In genomic region chr9:37624073-37624472, GRCh38 we compare ENCODE assay signal across 18 cellular contexts. TPM values are rescaled to one million over a fixed set of nuclear protein-coding genes. Genes with fewer than 3 reads are reported as not detected.
"Had no signal": no experiment of that assay in that cellular context is flagged by ENCODE, and none has a peak within 500 bp of the region (broad histone marks: within the 10 kb centered on the region; RNA-seq: fewer than 3 reads in every experiment).

No MANE protein-coding gene starts in this region.

- H3K27ac ChIP-seq: RWPE1 had no signal

- DNase-seq: KBM-7, MV-4-11, NCI-H1048, NCI-H1105, NCI-H1436, NCI-H1694 treated with DMSO at 0.1 percent for 48 hours, NCI-H1930, NCI-H2081, NCI-H2107, NCI-H2227 treated with DMSO at 0.1 percent for 48 hours, NCI-H524, SHP77 had no signal

RNA-seq across cellular contexts. Expression of gene FRMPD1, which starts 26.7 kb away (rescaled TPM):
- total RNA-seq: HT-29; MCF 10A; NCI-H460; SK-MEL-5; T-helper 1 cell treated with Interleukin-12 subunit alpha and Interleukin-12 subunit beta and Interleukin-4 antibody, amounts not matched to agents 30 ng/mL and 1 ng/mL, for 36 hours had no signal
